Comparison of ENCODE assay signal across 2 cellular contexts in genomic region chr10:1602037-1602471, GRCh38.
TF ChIP-seq lines count a peak whose summit lies in the region.

No MANE protein-coding gene starts in this region.

TF ChIP-seq in IMR-90, 13 proteins besides CTCF, POLR2A, EP300 and RAD21 (continued from another document):
- TF ChIP-seq ELK1 (IDR thresholded peaks at IDR 0.05; ENCODE audit: borderline replicate concordance, low read depth, low read length) (no peak), SMC3 (IDR thresholded peaks at IDR 0.05; ENCODE audit: low read depth, low read length) (no peak), RCOR1 (IDR thresholded peaks at IDR 0.05; ENCODE audit: insufficient replicate concordance, low read length) (no peak), MXI1 (IDR thresholded peaks at IDR 0.05; ENCODE audit: borderline replicate concordance, low read depth, low read length) (no peak), MAZ (IDR thresholded peaks at IDR 0.05; ENCODE audit: borderline replicate concordance, low read depth, low read length) (no peak), NFE2L2 (IDR thresholded peaks at IDR 0.05; ENCODE audit: low read depth, low read length) (no peak), BHLHE40 (IDR thresholded peaks at IDR 0.05; ENCODE audit: low read depth, low read length) (no peak), FOS (IDR thresholded peaks at IDR 0.05; ENCODE audit: low read depth, low read length) (no peak), RFX5 (IDR thresholded peaks at IDR 0.05; ENCODE audit: low read depth, low read length) (no peak), MAFK (IDR thresholded peaks at IDR 0.05; ENCODE audit: low read depth, low read length) (no peak), CEBPB (IDR thresholded peaks at IDR 0.05; ENCODE audit: low read depth, low read length) (no peak)
- TF ChIP-seq, protein P1, sequence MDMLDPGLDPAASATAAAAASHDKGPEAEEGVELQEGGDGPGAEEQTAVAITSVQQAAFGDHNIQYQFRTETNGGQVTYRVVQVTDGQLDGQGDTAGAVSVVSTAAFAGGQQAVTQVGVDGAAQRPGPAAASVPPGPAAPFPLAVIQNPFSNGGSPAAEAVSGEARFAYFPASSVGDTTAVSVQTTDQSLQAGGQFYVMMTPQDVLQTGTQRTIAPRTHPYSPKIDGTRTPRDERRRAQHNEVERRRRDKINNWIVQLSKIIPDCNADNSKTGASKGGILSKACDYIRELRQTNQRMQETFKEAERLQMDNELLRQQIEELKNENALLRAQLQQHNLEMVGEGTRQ (IDR thresholded peaks at IDR 0.05; ENCODE audit: low read depth, low read length) = no peak
TF ChIP-seq in IMR-90: peak in this region for 0.

TF ChIP-seq in H1, 55 proteins besides CTCF, POLR2A, EP300 and RAD21 (continued from another document):
- TF ChIP-seq JUN (IDR thresholded peaks at IDR 0.05; ENCODE audit: low read depth, low read length) (no peak), SP2 (IDR thresholded peaks at IDR 0.05; ENCODE audit: low read length) (no peak), MAX (IDR thresholded peaks at IDR 0.05) (no peak), HDAC2 (IDR thresholded peaks at IDR 0.05; ENCODE audit: borderline replicate concordance in 1 of 2, low read depth in 2 of 2, low read length in 2 of 2) (no peak), SRF (IDR thresholded peaks at IDR 0.05; ENCODE audit: low read depth, low read length) (no peak), SIX5 (IDR thresholded peaks at IDR 0.05; ENCODE audit: low read depth, low read length) (no peak), GTF2F1 (IDR thresholded peaks at IDR 0.05; ENCODE audit: borderline replicate concordance, low read depth, low read length) (no peak), KDM5A (IDR thresholded peaks at IDR 0.05; ENCODE audit: low read length) (no peak), JUND (IDR thresholded peaks at IDR 0.05; ENCODE audit: low read length) (no peak)
- TF ChIP-seq, protein P2, sequence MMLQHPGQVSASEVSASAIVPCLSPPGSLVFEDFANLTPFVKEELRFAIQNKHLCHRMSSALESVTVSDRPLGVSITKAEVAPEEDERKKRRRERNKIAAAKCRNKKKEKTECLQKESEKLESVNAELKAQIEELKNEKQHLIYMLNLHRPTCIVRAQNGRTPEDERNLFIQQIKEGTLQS (IDR thresholded peaks at IDR 0.05; ENCODE audit: insufficient read depth, low read depth, low read length) = no peak
